ENCODE assay signal across 8 cellular contexts in genomic region chr11:64776425-64776824, GRCh38. TPM values are rescaled to one million over a fixed set of nuclear protein-coding genes. Genes with fewer than 3 reads are reported as not detected.
DNase-seq lines count a peak whose midpoint lies in the region; ATAC-seq and TF ChIP-seq lines count a peak whose summit lies in the region.
"Had no signal": no experiment of that assay in that cellular context is flagged by ENCODE, and none has a peak within 500 bp of the region (broad histone marks: within the 10 kb centered on the region; RNA-seq: fewer than 3 reads in every experiment).

No MANE protein-coding gene starts in this region.

- no peaks in the 10 kb centered on the region for H3K9me2 ChIP-seq in HCT116 (ENCODE audit: insufficient read depth)

- H3K9ac ChIP-seq in HCT116 (ENCODE audit: low read length): peak overlapping the region; percentile 83; the same call in 1 of the 2 replicates

- DNase-seq in HCT116 (ENCODE audit: low read depth, low spot score) (no peak), WTC11 (ENCODE audit: low spot score) (no peak), foreskin keratinocyte (no peak), NCI-H345 treated with DMSO at 0.1 percent for 48 hours (lab: John Stamatoyannopoulos, UW; ENCODE audit: unreplicated experiment) (no peak), SW480 (ENCODE audit: low spot score) (no peak)
- DNase-seq: NCI-H187 had no signal

- H3K9me3 Mint-ChIP-seq in WTC11: no peaks in the 10 kb centered on the region

- H3K27ac ChIP-seq in HCT116 (ENCODE audit: low read depth, low read length) (no peak overlapping the region), foreskin keratinocyte (peak overlapping the region; percentile 47), skin epidermis (peak overlapping the region in 3 of 21 experiments; percentile 66 to 81 (median 74))

- H3K79me2 ChIP-seq in HCT116 (ENCODE audit: insufficient read depth, low read length): peaks cover 61% of the 10 kb centered on the region

- intact Hi-C loops in HCT116 (cut with micrococcal nuclease): no loop called here

- H3K4me1 ChIP-seq in HCT116 (ENCODE audit: control insufficient read depth in 1 of 2, insufficient read depth in 2 of 2, low read length in 2 of 2) (peaks cover 13 to 22% of the 10 kb centered on the region in 2 experiments; a peak in 3 of 4 replicates), foreskin keratinocyte (peaks cover 6% of the 10 kb centered on the region)

- peak overlapping the region; percentile 79 for H3K4me3 Mint-ChIP-seq in WTC11

- no peak overlapping the region for H2AFZ ChIP-seq in HCT116 (ENCODE audit: low read depth, low read length, poor library complexity, severe bottlenecking)

- peaks cover 56 to 59% of the 10 kb centered on the region in 2 experiments for H3K36me3 ChIP-seq in HCT116 (ENCODE audit: control insufficient read depth in 1 of 2, insufficient read depth in 2 of 2, low read length in 2 of 2)

- no TSS peak for BruUV-seq in HCT116 (replicated peaks; lab: Mats Ljungman, UMichigan)

- peak overlapping the region; percentile 59 for H3K27ac Mint-ChIP-seq in WTC11

- H3K36me3 Mint-ChIP-seq in WTC11: peaks cover 59% of the 10 kb centered on the region

- POLR2A ChIA-PET in HCT116 (lab: Charles Lee): no interaction called here
- POLR2A ChIA-PET in WTC11 (lab: Charles Lee): no interaction called here

- TF ChIP-seq POLR2A in HCT116 (IDR thresholded peaks at IDR 0.05; ENCODE audit: borderline replicate concordance, extremely low read depth, insufficient read depth, insufficient read length): no peak

- ATAC-seq in HCT116 (no peak), WTC11 (no peak), foreskin keratinocyte (no peak), HG03354 (IDR thresholded peaks at IDR 0.05; ENCODE audit: poor library complexity, severe bottlenecking, unreplicated experiment) (no peak)

- H3K4me3 ChIP-seq in HCT116 (replicated peaks in 1 of 2; ENCODE audit: low read depth in 1 of 2, low read length in 2 of 2) (peak overlapping the region; percentile 92 to 99), skin epidermis (peak overlapping the region in 5 of 7 experiments; percentile 55 to 97 (median 92))

- no peaks in the 10 kb centered on the region for H3K27me3 ChIP-seq in HCT116 (ENCODE audit: insufficient read depth, low read length)
- no peaks in the 10 kb centered on the region for H3K27me3 ChIP-seq in foreskin keratinocyte

- RAD21 ChIA-PET in HCT116 (lab: Charles Lee; ENCODE audit: low non-redundant PET in 1 of 2, low total read pairs in 2 of 2, uncharacterized antibody in 2 of 2, unreplicated experiment in 2 of 2): no interaction called here

- H4K20me1 ChIP-seq in HCT116 (ENCODE audit: insufficient read depth): peaks cover 56% of the 10 kb centered on the region

- no peak for TF ChIP-seq RAD21 in HCT116 (IDR thresholded peaks at IDR 0.05; ENCODE audit: low read depth)

- no peaks in the 10 kb centered on the region for H3K27me3 Mint-ChIP-seq in WTC11 (ENCODE audit: low read depth)

- H3K4me1 Mint-ChIP-seq in WTC11: peaks cover 29% of the 10 kb centered on the region

- no peaks in the 10 kb centered on the region for H3K9me3 ChIP-seq in HCT116 (ENCODE audit: control insufficient read depth in 1 of 2, insufficient read depth in 1 of 2, low read depth in 1 of 2, low read length in 2 of 2)

- H3K4me2 ChIP-seq in HCT116 (ENCODE audit: low read length): peak overlapping the region; percentile 87

- CTCF ChIA-PET in HCT116 (lab: Charles Lee) (no interaction called here), WTC11 (lab: Charles Lee) (interaction anchor here (0.7 kb wide), 1 partner anchor 32 kb away, joined by 3 read pairs; the partner anchor contains the start of gene RASGRP2)

- TF ChIP-seq CTCF in HCT116 (IDR thresholded peaks at IDR 0.05 in 2 of 3, conservative IDR thresholded peaks at IDR 0.05 in 1 of 3; ENCODE audit: borderline replicate concordance in 1 of 3, insufficient read depth in 1 of 3, low read depth in 2 of 3, low read length in 2 of 3): no peak
- TF ChIP-seq CTCF in WTC11 (IDR thresholded peaks at IDR 0.05): no peak
- no peak for TF ChIP-seq CTCF in foreskin keratinocyte (conservative IDR thresholded peaks at IDR 0.05)

TF ChIP-seq in HCT116, 20 proteins besides CTCF, POLR2A, EP300 and RAD21:
- no peak for TF ChIP-seq YY1 (IDR thresholded peaks at IDR 0.05; ENCODE audit: extremely low read depth, insufficient replicate concordance, low read depth, low read length)

TF ChIP-seq in WTC11, 78 proteins besides CTCF, POLR2A, EP300 and RAD21:
- TF ChIP-seq JAZF1 (CRISPR knock-in tag; IDR thresholded peaks at IDR 0.05): no peak
- TF ChIP-seq GRHL2 (CRISPR knock-in tag; IDR thresholded peaks at IDR 0.05; ENCODE audit: insufficient replicate concordance, severe bottlenecking): no peak
- no peak for TF ChIP-seq CBFB (CRISPR knock-in tag; IDR thresholded peaks at IDR 0.05; ENCODE audit: low read depth)
- no peak for TF ChIP-seq RORB (CRISPR knock-in tag; IDR thresholded peaks at IDR 0.05)
TF ChIP-seq in WTC11: peak in this region for 0.

RNA-seq across cellular contexts. Expression of gene SF1, which starts 1.9 kb away (rescaled TPM):
- total RNA-seq in HCT116 (2021; ENCODE audit: unreplicated experiment): 403 TPM
- polyA plus RNA-seq in HCT116 (2012): 177 and 219 TPM in 2 replicates
- 285 to 314 TPM (median 300 TPM) in 3 replicates for total RNA-seq in WTC11 (2021)
- total RNA-seq in foreskin keratinocyte: 114 and 115 TPM in 2 replicates
- 105 and 113 TPM in 2 replicates for polyA plus RNA-seq in foreskin keratinocyte

RNA-seq across cellular contexts. Expression of gene PYGM, which starts 16.7 kb away (rescaled TPM):
- total RNA-seq in HCT116 (2021; ENCODE audit: unreplicated experiment): 1.7 TPM
- polyA plus RNA-seq in HCT116 (2012): 0.51 and 0.56 TPM in 2 replicates
- 6.6 to 8.7 TPM (median 8.2 TPM) in 3 replicates for total RNA-seq in WTC11 (2021)
- total RNA-seq in foreskin keratinocyte: 0.07 TPM in 2 replicates
- polyA plus RNA-seq in foreskin keratinocyte: 0.07 and 0.19 TPM in 2 replicates

RNA-seq across cellular contexts. Expression of gene MAP4K2, which starts 26.6 kb away (rescaled TPM):
- total RNA-seq in HCT116 (2021; ENCODE audit: unreplicated experiment) (44.2 TPM), WTC11 (2021) (24.5 to 31.6 TPM (median 28.3 TPM) in 3 replicates), foreskin keratinocyte (26.3 and 27.8 TPM in 2 replicates)
- polyA plus RNA-seq in HCT116 (2012): 37.5 and 38.1 TPM in 2 replicates
- polyA plus RNA-seq in foreskin keratinocyte: 25.7 and 26.9 TPM in 2 replicates

RNA-seq across cellular contexts. Expression of gene RASGRP2, which starts 32.5 kb away (rescaled TPM):
- total RNA-seq in HCT116 (2021; ENCODE audit: unreplicated experiment): 12.8 TPM
- 14.6 and 18.7 TPM in 2 replicates for polyA plus RNA-seq in HCT116 (2012)
- total RNA-seq in WTC11 (2021): 31.9 to 41.5 TPM (median 40.3 TPM) in 3 replicates
- total RNA-seq in foreskin keratinocyte: 0.14 and 0.31 TPM in 2 replicates
- 0.25 and 0.39 TPM in 2 replicates for polyA plus RNA-seq in foreskin keratinocyte

RNA-seq across cellular contexts. Expression of gene MEN1, which starts 33.9 kb away (rescaled TPM):
- total RNA-seq in HCT116 (2021; ENCODE audit: unreplicated experiment): 62.1 TPM
- 46.8 and 54.0 TPM in 2 replicates for polyA plus RNA-seq in HCT116 (2012)
- 47.1 to 53.3 TPM (median 51.2 TPM) in 3 replicates for total RNA-seq in WTC11 (2021)
- total RNA-seq in foreskin keratinocyte: 27.3 and 30.8 TPM in 2 replicates
- polyA plus RNA-seq in foreskin keratinocyte: 30.2 and 35.3 TPM in 2 replicates
